In the genomic region with DNA sequence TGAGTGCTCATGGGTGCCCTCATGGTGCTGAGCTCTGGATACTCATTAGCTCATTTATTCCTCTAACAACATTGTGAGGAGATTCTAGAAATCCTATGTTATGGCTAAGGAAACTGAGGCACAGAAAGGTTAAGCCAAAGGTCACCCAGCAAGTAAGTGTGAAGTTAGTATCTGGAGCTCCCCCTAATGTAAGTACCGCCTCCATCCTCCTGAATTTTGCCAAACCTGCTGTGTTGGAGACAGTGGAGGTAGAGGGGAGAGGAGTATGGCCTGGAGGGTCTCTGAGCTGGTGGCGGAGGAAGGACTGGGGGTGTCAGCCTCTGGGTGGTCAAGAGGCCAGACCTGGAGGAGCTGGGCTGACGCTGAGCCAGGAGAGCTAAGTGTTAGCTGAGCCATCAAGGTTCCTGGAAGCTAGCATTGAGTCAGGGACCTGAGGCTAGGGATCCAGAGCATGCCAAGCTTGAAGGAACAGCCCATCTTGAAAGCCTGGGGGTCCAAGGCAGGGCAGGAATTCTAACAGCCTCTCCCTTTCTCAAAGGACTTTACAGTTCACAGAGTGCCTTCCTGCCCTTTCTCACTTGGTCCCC, we compare ENCODE assay signal across 9 cellular contexts.
DNase-seq lines count a peak whose midpoint lies in the region; ATAC-seq, FAIRE-seq and TF ChIP-seq lines count a peak whose summit lies in the region.
"Had no signal": no experiment of that assay in that cellular context is flagged by ENCODE, and none has a peak within 500 bp of the region (broad histone marks: within the 10 kb centered on the region; RNA-seq: fewer than 3 reads in every experiment).

No MANE protein-coding gene starts in this region.

- no peaks in the 10 kb centered on the region for H3K27me3 ChIP-seq in RWPE2 (ENCODE audit: insufficient read depth, poor library complexity, severe bottlenecking)
- H3K27me3 ChIP-seq in endothelial cell of umbilical vein (ENCODE audit: control insufficient read depth in 2 of 2, insufficient read depth in 2 of 2, low read length in 2 of 2), result no peaks in the 10 kb centered on the region
- no peaks in the 10 kb centered on the region for H3K27me3 ChIP-seq in skeletal muscle tissue (ENCODE audit: control insufficient read depth in 3 of 3, insufficient read depth in 3 of 3, low read length in 3 of 3)
- H3K27me3 ChIP-seq: right lobe of liver had no signal

- H3K4me2 ChIP-seq in endothelial cell of umbilical vein (ENCODE audit: insufficient read depth, low read length), result no peak overlapping the region

- peaks cover 2% of the 10 kb centered on the region; the same call in 1 of the 2 replicates for H3K36me3 ChIP-seq in RWPE2 (ENCODE audit: low read depth)
- peaks cover 0 to 31% of the 10 kb centered on the region in 2 experiments for H3K36me3 ChIP-seq in endothelial cell of umbilical vein (ENCODE audit: control insufficient read depth in 2 of 2, extremely low read depth in 1 of 2, insufficient read depth in 2 of 2, low read length in 2 of 2)
- H3K36me3 ChIP-seq in skeletal muscle tissue (ENCODE audit: control insufficient read depth in 3 of 3, insufficient read depth in 3 of 3, low read length in 3 of 3), result peaks cover 0 to 4% (median 0%) of the 10 kb centered on the region in 3 donors
- H3K36me3 ChIP-seq: right lobe of liver had no signal

- no peak for TF ChIP-seq POLR2A in endothelial cell of umbilical vein (IDR thresholded peaks at IDR 0.05; ENCODE audit: low read depth, low read length)

- H3K4me3 ChIP-seq in RWPE2 (ENCODE audit: severe bottlenecking), result no peak overlapping the region
- no peak overlapping the region for H3K4me3 ChIP-seq in endothelial cell of umbilical vein (replicated peaks in 1 of 3; ENCODE audit: insufficient read depth in 1 of 3, low read depth in 1 of 3, low read length in 3 of 3)
- no peak overlapping the region for H3K4me3 ChIP-seq in skeletal muscle tissue (ENCODE audit: low read length in 3 of 3)
- H3K4me3 ChIP-seq: right lobe of liver had no signal

- FAIRE-seq in endothelial cell of umbilical vein (lab: Jason Lieb, UNC), result peak; percentile 31

- peak; percentile 1; the same call in 2 of the 3 replicates for ATAC-seq in RWPE2 (ENCODE audit: low read depth)
- no peak for ATAC-seq in GM19397 (IDR thresholded peaks at IDR 0.05; ENCODE audit: unreplicated experiment)
- no peak for ATAC-seq in GM19351 (IDR thresholded peaks at IDR 0.05; ENCODE audit: unreplicated experiment)

- POLR2A ChIA-PET in endothelial cell of umbilical vein (lab: Charles Lee), result interaction anchor here (0.6 to 2.2 kb wide), 3 partner anchors 16 to 168 kb away, joined by 4 to 6 read pairs (median 6); partner anchors contain the start of gene POLE3

- H3K9me3 ChIP-seq in RWPE2 (ENCODE audit: severe bottlenecking) (no peaks in the 10 kb centered on the region), endothelial cell of umbilical vein (replicated peaks; ENCODE audit: control insufficient read depth, insufficient read depth, low read length) (no peaks in the 10 kb centered on the region), skeletal muscle tissue (ENCODE audit: control insufficient read depth in 3 of 3, low read length in 3 of 3) (no peaks in the 10 kb centered on the region)
- H3K9me3 ChIP-seq: right lobe of liver had no signal

- peak overlapping the region; percentile 80 for H3K27ac ChIP-seq in RWPE2 (ENCODE audit: poor library complexity, severe bottlenecking)
- peak overlapping the region; percentile 39 for H3K27ac ChIP-seq in endothelial cell of umbilical vein (ENCODE audit: insufficient read depth, low read depth, low read length)
- H3K27ac ChIP-seq in skeletal muscle tissue (ENCODE audit: low read depth, low read length), result peak overlapping the region; percentile 27

- H3K9me1 ChIP-seq in endothelial cell of umbilical vein (replicated peaks; ENCODE audit: control insufficient read depth, extremely low read depth, insufficient read depth, low read length), result no peaks in the 10 kb centered on the region

- H3K4me1 ChIP-seq in RWPE2 (ENCODE audit: insufficient read depth, poor library complexity, severe bottlenecking), result peaks cover 73% of the 10 kb centered on the region
- H3K4me1 ChIP-seq in endothelial cell of umbilical vein (ENCODE audit: control insufficient read depth, extremely low read depth, insufficient read depth, low read length), result peaks cover 48% of the 10 kb centered on the region
- H3K4me1 ChIP-seq in skeletal muscle tissue (ENCODE audit: control insufficient read depth in 3 of 3, insufficient read depth in 3 of 3, low read length in 3 of 3), result peaks cover 54 to 78% (median 69%) of the 10 kb centered on the region in 3 donors

- peaks cover 22% of the 10 kb centered on the region for H3K79me2 ChIP-seq in endothelial cell of umbilical vein (ENCODE audit: control insufficient read depth, insufficient read depth, low read length)

- H3K9ac ChIP-seq in endothelial cell of umbilical vein (replicated peaks; ENCODE audit: extremely low read depth, insufficient read depth, low read length) (no peak overlapping the region), skeletal muscle tissue (ENCODE audit: low read depth in 1 of 3, low read length in 3 of 3) (peak overlapping the region in 2 of 3 donors; percentile 40 to 57)

- DNase-seq in RWPE2 (ENCODE audit: low spot score) (no peak), endothelial cell of umbilical vein (ENCODE audit: low read depth, low spot score) (no peak), midbrain (lab: John Stamatoyannopoulos, UW) (no peak), cerebellar nuclear complex (lab: John Stamatoyannopoulos, UW) (no peak)

- BruUV-seq in endothelial cell of umbilical vein (replicated peaks; lab: Mats Ljungman, UMichigan), result no TSS peak

- CTCF ChIA-PET in endothelial cell of umbilical vein (lab: Charles Lee), result interaction anchor here (1.0 to 3.6 kb wide), 16 partner anchors 9 to 177 kb away, joined by 3 to 32 read pairs (median 6); partner anchors contain the start of gene ALAD

- dilution Hi-C loops in endothelial cell of umbilical vein (cut with MboI; ENCODE audit: extremely low pct_ligation_motif_present, low sequenced_read_pairs), result no loop called here

- H2AFZ ChIP-seq in endothelial cell of umbilical vein (ENCODE audit: low read depth, low read length), result no peak overlapping the region

- TF ChIP-seq CTCF in GM12874 (IDR thresholded peaks at IDR 0.05; ENCODE audit: insufficient read depth, low read depth, low read length) (0 out of 2 replicates have a peak, but pooled peaks have one; percentile 2), RWPE2 (IDR thresholded peaks at IDR 0.05; ENCODE audit: poor library complexity, severe bottlenecking) (no peak), endothelial cell of umbilical vein (IDR thresholded peaks at IDR 0.05; ENCODE audit: extremely low read depth in 1 of 2, insufficient read depth in 1 of 2, low read depth in 1 of 2, low read length in 2 of 2) (no peak)

- intact Hi-C loops in endothelial cell of umbilical vein (cut with micrococcal nuclease), result no loop called here

- H4K20me1 ChIP-seq in endothelial cell of umbilical vein (replicated peaks; ENCODE audit: control insufficient read depth, extremely low read depth, insufficient read depth, low read length), result no peaks in the 10 kb centered on the region

TF ChIP-seq in endothelial cell of umbilical vein, 7 proteins besides CTCF, POLR2A, EP300 and RAD21:
- TF ChIP-seq EZH2 (IDR thresholded peaks at IDR 0.05; ENCODE audit: borderline replicate concordance, low read depth, low read length, severe bottlenecking) (no peak), FOS (IDR thresholded peaks at IDR 0.05; ENCODE audit: borderline replicate concordance, insufficient read depth, low read length) (no peak), MYC (IDR thresholded peaks at IDR 0.05; ENCODE audit: low read depth, low read length) (no peak), GATA2 (IDR thresholded peaks at IDR 0.05; ENCODE audit: insufficient read depth, insufficient read length, low read depth, low read length) (no peak), JUN (IDR thresholded peaks at IDR 0.05; ENCODE audit: borderline replicate concordance, insufficient read depth, insufficient read length, low read depth) (no peak), POLR2AphosphoS5 (IDR thresholded peaks at IDR 0.05; ENCODE audit: insufficient read depth, low read depth, low read length) (no peak)
- TF ChIP-seq, protein P1, sequence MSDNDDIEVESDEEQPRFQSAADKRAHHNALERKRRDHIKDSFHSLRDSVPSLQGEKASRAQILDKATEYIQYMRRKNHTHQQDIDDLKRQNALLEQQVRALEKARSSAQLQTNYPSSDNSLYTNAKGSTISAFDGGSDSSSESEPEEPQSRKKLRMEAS (IDR thresholded peaks at IDR 0.05; ENCODE audit: insufficient read depth, insufficient read length), result no peak
TF ChIP-seq in endothelial cell of umbilical vein: peak in this region for 0.

Comparison
In these comparisons a context has a peak if more than half of its experiments do, and no peak if none do; other contexts are left out.
1. H3K27ac ChIP-seq: peak in every context shown above with its lines; median percentile 80 in RWPE2; 39 in endothelial cell of umbilical vein; 27 in skeletal muscle tissue.